20 cellular contexts compared by ENCODE assay signal in the genomic region with DNA sequence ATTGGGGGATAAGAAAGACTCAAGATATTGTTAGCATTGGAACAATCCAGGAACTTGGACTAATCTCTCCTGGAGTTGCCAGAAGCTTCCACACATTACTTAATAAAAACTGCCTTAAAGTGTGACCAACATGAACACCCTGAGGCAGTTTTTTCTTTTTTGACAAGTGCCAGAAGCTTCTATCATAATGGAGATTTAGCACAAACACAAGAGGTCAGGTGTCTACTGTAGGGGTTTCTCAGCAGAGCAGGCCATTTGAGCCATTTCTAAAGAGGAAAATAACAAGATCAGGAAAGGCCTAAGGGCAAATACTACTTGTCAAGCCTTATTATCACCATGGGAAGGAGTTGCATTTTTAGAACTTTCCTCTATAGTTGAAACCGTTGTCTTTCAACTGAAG.
DNase-seq lines count a peak whose midpoint lies in the region; ATAC-seq and TF ChIP-seq lines count a peak whose summit lies in the region.
"Had no signal": no experiment of that assay in that cellular context is flagged by ENCODE, and none has a peak within 500 bp of the region (broad histone marks: within the 10 kb centered on the region; RNA-seq: fewer than 3 reads in every experiment).

No MANE protein-coding gene starts in this region.

- H3K27me3 Mint-ChIP-seq in GM23338 (ENCODE audit: insufficient read depth, low read depth, poor library complexity), result peaks cover 2% of the 10 kb centered on the region
- H3K27me3 Mint-ChIP-seq in central memory CD8-positive, alpha-beta T cell, result peaks cover 8% of the 10 kb centered on the region
- H3K27me3 Mint-ChIP-seq: CD4-positive, CD25-positive, alpha-beta regulatory T cell had no signal

- H3K36me3 Mint-ChIP-seq in GM23338 (ENCODE audit: low read depth), result peaks cover 8% of the 10 kb centered on the region
- H3K36me3 Mint-ChIP-seq in central memory CD8-positive, alpha-beta T cell (ENCODE audit: insufficient read depth), result no peaks in the 10 kb centered on the region
- H3K36me3 Mint-ChIP-seq: CD4-positive, CD25-positive, alpha-beta regulatory T cell had no signal

- H3K4me2 ChIP-seq in GM23338, result no peak overlapping the region

- no peak for ATAC-seq in GM23338
- no peak for ATAC-seq in central memory CD8-positive, alpha-beta T cell (replicated peaks; ENCODE audit: extremely low read depth, poor library complexity, severe bottlenecking)
- ATAC-seq: K562, Right ventricle myocardium inferior had no signal

- no peaks in the 10 kb centered on the region for H3K4me1 Mint-ChIP-seq in GM23338
- H3K4me1 Mint-ChIP-seq in central memory CD8-positive, alpha-beta T cell, result peaks cover 7% of the 10 kb centered on the region

- no peaks in the 10 kb centered on the region for H3F3A ChIP-seq in GM23338 (replicated peaks; ENCODE audit: low read depth)

- H3K9me2 ChIP-seq in GM23338 (ENCODE audit: insufficient read depth), result no peaks in the 10 kb centered on the region

- WGBS in adrenal gland, 4 donors, result 68 to 92% (median 82%) methylated on average over 1 of the region's 1 CpG

- TF ChIP-seq CTCF in GM23338 (conservative IDR thresholded peaks at IDR 0.05; ENCODE audit: low read depth in 2 of 2), result no peak
- TF ChIP-seq CTCF in adrenal gland (IDR thresholded peaks at IDR 0.05), result no peak

- H3K4me3 ChIP-seq in ACC112 (ENCODE audit: low read depth, low read length), result no peak overlapping the region
- H3K4me3 ChIP-seq in GM23338, result no peak overlapping the region
- H3K4me3 ChIP-seq in adrenal gland, result no peak overlapping the region
- H3K4me3 ChIP-seq: K562, SJSA1 had no signal

- TF ChIP-seq POLR2A in adrenal gland (IDR thresholded peaks at IDR 0.05), result no peak

- H3K27me3 ChIP-seq in ACC112 (ENCODE audit: insufficient read depth, low read length) (no peaks in the 10 kb centered on the region), GM23338 (ENCODE audit: insufficient read depth) (no peaks in the 10 kb centered on the region), adrenal gland (no peaks in the 10 kb centered on the region)
- H3K27me3 ChIP-seq: SJSA1 had no signal

- H3K4me1 ChIP-seq in ACC112 (ENCODE audit: control insufficient read depth, insufficient read depth, low read length, unreplicated experiment), result no peaks in the 10 kb centered on the region
- H3K4me1 ChIP-seq in GM23338 (ENCODE audit: insufficient read depth), result peaks cover 10% of the 10 kb centered on the region; the same call in 1 of the 2 replicates
- no peaks in the 10 kb centered on the region for H3K4me1 ChIP-seq in adrenal gland (replicated peaks in 1 of 2)
- H3K4me1 ChIP-seq: SJSA1 had no signal

- H3K4me3 Mint-ChIP-seq in GM23338, result no peak overlapping the region
- no peak overlapping the region for H3K4me3 Mint-ChIP-seq in central memory CD8-positive, alpha-beta T cell
- H3K4me3 Mint-ChIP-seq: CD4-positive, CD25-positive, alpha-beta regulatory T cell; HFFc6 had no signal

- no peaks in the 10 kb centered on the region for H4K20me1 ChIP-seq in GM23338 (replicated peaks; ENCODE audit: insufficient read depth)

- no peak overlapping the region for H3K27ac Mint-ChIP-seq in GM23338
- peak overlapping the region; percentile 61 for H3K27ac Mint-ChIP-seq in central memory CD8-positive, alpha-beta T cell (ENCODE audit: low read depth)
- H3K27ac Mint-ChIP-seq: HFFc6 had no signal

- H3K9me3 ChIP-seq in adrenal gland (replicated peaks in 1 of 3), result no peaks in the 10 kb centered on the region
- H3K9me3 ChIP-seq: SJSA1 had no signal

- H2AFZ ChIP-seq in ACC112 (ENCODE audit: low read length, unreplicated experiment), result peak overlapping the region; percentile 30
- H2AFZ ChIP-seq in GM23338, result peak overlapping the region; percentile 57; the same call in 1 of the 2 replicates

- intact Hi-C loops in adrenal gland (cut with DNase I), result no loop called here

- no peaks in the 10 kb centered on the region for H3K36me3 ChIP-seq in ACC112 (ENCODE audit: insufficient read depth, low read length)
- peaks cover 3% of the 10 kb centered on the region for H3K36me3 ChIP-seq in GM23338 (ENCODE audit: insufficient read depth)
- no peaks in the 10 kb centered on the region for H3K36me3 ChIP-seq in adrenal gland (replicated peaks in 1 of 2)
- H3K36me3 ChIP-seq: SJSA1 had no signal

- no peak overlapping the region for H3K27ac ChIP-seq in ACC112 (ENCODE audit: low read depth, low read length)
- no peak overlapping the region for H3K27ac ChIP-seq in GM23338 (ENCODE audit: low read depth)
- no peak overlapping the region for H3K27ac ChIP-seq in adrenal gland
- H3K27ac ChIP-seq: HL-60, SJSA1 had no signal

- no peaks in the 10 kb centered on the region for H3K79me2 ChIP-seq in ACC112 (ENCODE audit: control insufficient read depth, insufficient read depth, low read length, unreplicated experiment)
- no peaks in the 10 kb centered on the region for H3K79me2 ChIP-seq in GM23338 (replicated peaks; ENCODE audit: insufficient read depth)

- peaks cover 15% of the 10 kb centered on the region for H3K9me3 Mint-ChIP-seq in GM23338
- H3K9me3 Mint-ChIP-seq in central memory CD8-positive, alpha-beta T cell, result peaks cover 6% of the 10 kb centered on the region

- no peak for DNase-seq in GM23338 (ENCODE audit: low spot score)
- DNase-seq in NCI-H226, result peak; percentile 42
- no peak for DNase-seq in central memory CD8-positive, alpha-beta T cell (ENCODE audit: low spot score in 2 of 2)
- no peak for DNase-seq in adrenal gland
- no peak for DNase-seq in DMS79 treated with DMSO at 0.1 percent for 48 hours (lab: John Stamatoyannopoulos, UW)
- no peak for DNase-seq in NCI-H2107 treated with DMSO at 0.1 percent for 48 hours (lab: John Stamatoyannopoulos, UW; ENCODE audit: unreplicated experiment)
- DNase-seq: CD4-positive, CD25-positive, alpha-beta regulatory T cell; DMS 273 treated with DMSO at 0.1 percent for 48 hours; DND-41; HFFc6; NCI-H1092 treated with DMSO at 0.1 percent for 48 hours; NCI-H1436 treated with DMSO at 0.1 percent for 48 hours; NCI-H2029; NCI-H2171 treated with DMSO at 0.1 percent for 48 hours; NK-92 treated with Interleukin-12 subunit alpha and Interleukin-12 subunit beta, amount 100 ng/mL, for 24 hours had no signal

TF ChIP-seq in GM23338, 12 proteins besides CTCF, POLR2A, EP300 and RAD21 (continues in another document):
- no peak for TF ChIP-seq JUNB (IDR thresholded peaks at IDR 0.05; ENCODE audit: unreplicated experiment)
- TF ChIP-seq, protein P1, sequence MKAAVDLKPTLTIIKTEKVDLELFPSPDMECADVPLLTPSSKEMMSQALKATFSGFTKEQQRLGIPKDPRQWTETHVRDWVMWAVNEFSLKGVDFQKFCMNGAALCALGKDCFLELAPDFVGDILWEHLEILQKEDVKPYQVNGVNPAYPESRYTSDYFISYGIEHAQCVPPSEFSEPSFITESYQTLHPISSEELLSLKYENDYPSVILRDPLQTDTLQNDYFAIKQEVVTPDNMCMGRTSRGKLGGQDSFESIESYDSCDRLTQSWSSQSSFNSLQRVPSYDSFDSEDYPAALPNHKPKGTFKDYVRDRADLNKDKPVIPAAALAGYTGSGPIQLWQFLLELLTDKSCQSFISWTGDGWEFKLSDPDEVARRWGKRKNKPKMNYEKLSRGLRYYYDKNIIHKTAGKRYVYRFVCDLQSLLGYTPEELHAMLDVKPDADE (IDR thresholded peaks at IDR 0.05), result no peak
- TF ChIP-seq, protein P2, sequence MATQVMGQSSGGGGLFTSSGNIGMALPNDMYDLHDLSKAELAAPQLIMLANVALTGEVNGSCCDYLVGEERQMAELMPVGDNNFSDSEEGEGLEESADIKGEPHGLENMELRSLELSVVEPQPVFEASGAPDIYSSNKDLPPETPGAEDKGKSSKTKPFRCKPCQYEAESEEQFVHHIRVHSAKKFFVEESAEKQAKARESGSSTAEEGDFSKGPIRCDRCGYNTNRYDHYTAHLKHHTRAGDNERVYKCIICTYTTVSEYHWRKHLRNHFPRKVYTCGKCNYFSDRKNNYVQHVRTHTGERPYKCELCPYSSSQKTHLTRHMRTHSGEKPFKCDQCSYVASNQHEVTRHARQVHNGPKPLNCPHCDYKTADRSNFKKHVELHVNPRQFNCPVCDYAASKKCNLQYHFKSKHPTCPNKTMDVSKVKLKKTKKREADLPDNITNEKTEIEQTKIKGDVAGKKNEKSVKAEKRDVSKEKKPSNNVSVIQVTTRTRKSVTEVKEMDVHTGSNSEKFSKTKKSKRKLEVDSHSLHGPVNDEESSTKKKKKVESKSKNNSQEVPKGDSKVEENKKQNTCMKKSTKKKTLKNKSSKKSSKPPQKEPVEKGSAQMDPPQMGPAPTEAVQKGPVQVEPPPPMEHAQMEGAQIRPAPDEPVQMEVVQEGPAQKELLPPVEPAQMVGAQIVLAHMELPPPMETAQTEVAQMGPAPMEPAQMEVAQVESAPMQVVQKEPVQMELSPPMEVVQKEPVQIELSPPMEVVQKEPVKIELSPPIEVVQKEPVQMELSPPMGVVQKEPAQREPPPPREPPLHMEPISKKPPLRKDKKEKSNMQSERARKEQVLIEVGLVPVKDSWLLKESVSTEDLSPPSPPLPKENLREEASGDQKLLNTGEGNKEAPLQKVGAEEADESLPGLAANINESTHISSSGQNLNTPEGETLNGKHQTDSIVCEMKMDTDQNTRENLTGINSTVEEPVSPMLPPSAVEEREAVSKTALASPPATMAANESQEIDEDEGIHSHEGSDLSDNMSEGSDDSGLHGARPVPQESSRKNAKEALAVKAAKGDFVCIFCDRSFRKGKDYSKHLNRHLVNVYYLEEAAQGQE (IDR thresholded peaks at IDR 0.05; ENCODE audit: unreplicated experiment), result no peak
- TF ChIP-seq EZH2 (IDR thresholded peaks at IDR 0.05; ENCODE audit: low read depth, unreplicated experiment), result no peak
- TF ChIP-seq CREB1 (CRISPR knock-in tag; IDR thresholded peaks at IDR 0.05; ENCODE audit: low read depth), result no peak
- TF ChIP-seq ZNF114 (CRISPR knock-in tag; IDR thresholded peaks at IDR 0.05), result no peak
- no peak for TF ChIP-seq EZH2phosphoT487 (IDR thresholded peaks at IDR 0.05; ENCODE audit: unreplicated experiment)
- no peak for TF ChIP-seq STAT1 (IDR thresholded peaks at IDR 0.05; ENCODE audit: unreplicated experiment)
- no peak for TF ChIP-seq POLR2AphosphoS5 (IDR thresholded peaks at IDR 0.05; ENCODE audit: low read depth)
- no peak for TF ChIP-seq ZNF331 (CRISPR knock-in tag; IDR thresholded peaks at IDR 0.05; ENCODE audit: low read depth)
